Comparison of ENCODE assay signal across 8 cellular contexts in the genomic region with DNA sequence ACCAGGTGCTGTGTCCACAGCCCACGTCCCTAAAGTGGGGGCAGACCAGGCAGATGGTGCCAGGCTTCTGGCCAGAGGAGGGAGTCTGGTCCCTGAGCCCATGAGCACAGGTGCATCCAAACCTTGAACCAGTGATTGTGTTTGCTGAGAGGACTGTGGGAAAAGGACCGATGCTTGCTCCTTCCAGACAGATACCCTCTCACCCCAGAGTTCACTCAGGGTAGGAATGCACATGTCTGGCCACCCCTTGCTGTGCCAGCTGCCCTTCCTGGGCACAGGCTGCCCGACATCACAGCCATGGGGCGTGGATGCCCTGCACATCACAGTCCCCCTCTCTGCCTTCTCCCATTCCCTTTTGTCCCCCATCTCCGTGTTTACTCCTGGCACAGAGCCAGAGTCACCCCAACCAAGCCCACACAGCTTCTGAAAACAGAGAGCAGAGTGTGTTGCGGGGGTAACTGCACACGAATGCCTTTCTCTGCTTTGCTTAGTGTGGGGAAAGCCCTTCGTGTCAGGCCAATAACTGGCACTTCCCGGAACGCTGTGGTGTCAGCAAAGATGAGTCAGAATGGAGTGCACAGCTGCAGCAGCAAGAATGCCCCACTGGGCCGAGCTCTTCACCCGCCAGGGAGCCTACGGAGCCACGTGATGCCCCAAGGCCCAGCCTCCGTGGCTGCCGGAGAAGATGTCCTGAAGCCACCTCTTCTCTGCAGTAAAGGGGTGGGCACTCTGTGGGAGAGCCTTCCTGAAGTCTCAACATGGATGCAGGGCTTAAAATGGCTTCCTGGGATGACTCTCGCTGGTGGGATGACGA. TPM values are rescaled to one million over a fixed set of nuclear protein-coding genes. Genes with fewer than 3 reads are reported as not detected.
DNase-seq lines count a peak whose midpoint lies in the region; ATAC-seq and TF ChIP-seq lines count a peak whose summit lies in the region.

No MANE protein-coding gene starts in this region.

- H3K27ac Mint-ChIP-seq in Calu3 (ENCODE audit: unreplicated experiment), result peak overlapping the region; percentile 33

- intact Hi-C loops in Calu3 (cut with micrococcal nuclease; ENCODE audit: unreplicated experiment), result no loop called here

- CTCF ChIA-PET in Calu3 (lab: Charles Lee), result interaction anchor here (0.5 to 1.7 kb wide), 4 partner anchors 12 to 359 kb away, joined by 4 to 15 read pairs (median 6); no protein-coding TSS in a partner anchor

- no peaks in the 10 kb centered on the region for H3K27me3 Mint-ChIP-seq in Calu3 (ENCODE audit: unreplicated experiment)

- H3K4me3 ChIP-seq in HL-60 (replicated peaks; ENCODE audit: insufficient read depth, low read length), result no peak overlapping the region

- no TSS peak for BruUV-seq in Calu3 (replicated peaks; lab: Mats Ljungman, UMichigan)

- DNase-seq in Calu3, result peak; percentile 75
- DNase-seq in HL-60 (ENCODE audit: low read depth in 1 of 2, low spot score in 1 of 2), result peak; percentile 88 to 93
- DNase-seq in amniotic epithelial cell (ENCODE audit: low read depth), result peak; percentile 97
- peak; percentile 97 for DNase-seq in hepatic stellate cell (ENCODE audit: low spot score)
- DNase-seq in stimulated activated CD4-positive, alpha-beta T cell treated with anti-CD3 and anti-CD28 coated beads, Interleukin-12 subunit alpha, Interleukin-12 subunit beta, amount 100 ng/mL, for 24 hours (ENCODE audit: low read depth in 2 of 2), result peak; percentile 30 to 38
- no peak for DNase-seq in NK-92 (lab: John Stamatoyannopoulos, UW; ENCODE audit: unreplicated experiment)

- TF ChIP-seq CTCF in Calu3 (IDR thresholded peaks at IDR 0.05; ENCODE audit: unreplicated experiment) (no peak), HL-60 (IDR thresholded peaks at IDR 0.05; ENCODE audit: insufficient read depth, low read length) (peak; percentile 57)

- no peaks in the 10 kb centered on the region for H3K9me3 Mint-ChIP-seq in Calu3 (ENCODE audit: low read depth, unreplicated experiment)

- H3K36me3 Mint-ChIP-seq in Calu3 (ENCODE audit: insufficient read depth, unreplicated experiment), result peaks cover 37% of the 10 kb centered on the region

- H3K4me1 Mint-ChIP-seq in Calu3 (ENCODE audit: low read depth, unreplicated experiment), result peaks cover 23% of the 10 kb centered on the region

- H3K27me3 ChIP-seq in HL-60 (ENCODE audit: insufficient read depth, poor library complexity, severe bottlenecking), result no peaks in the 10 kb centered on the region

- peak overlapping the region; percentile 73 for H3K27ac ChIP-seq in HL-60 (replicated peaks)

- H3K4me3 Mint-ChIP-seq in Calu3 (ENCODE audit: low read depth, unreplicated experiment), result peak overlapping the region; percentile 33

- peak; percentile 97 for ATAC-seq in GM19463 (IDR thresholded peaks at IDR 0.05; ENCODE audit: unreplicated experiment)
- peak; percentile 98 for ATAC-seq in SK-N-SH treated with all-trans-retinoic acid at 6 μM for 48 hours

TF ChIP-seq in SK-N-SH treated with all-trans-retinoic acid at 6 μM for 48 hours, 23 proteins besides CTCF, POLR2A, EP300 and RAD21:
- TF ChIP-seq, protein P1, sequence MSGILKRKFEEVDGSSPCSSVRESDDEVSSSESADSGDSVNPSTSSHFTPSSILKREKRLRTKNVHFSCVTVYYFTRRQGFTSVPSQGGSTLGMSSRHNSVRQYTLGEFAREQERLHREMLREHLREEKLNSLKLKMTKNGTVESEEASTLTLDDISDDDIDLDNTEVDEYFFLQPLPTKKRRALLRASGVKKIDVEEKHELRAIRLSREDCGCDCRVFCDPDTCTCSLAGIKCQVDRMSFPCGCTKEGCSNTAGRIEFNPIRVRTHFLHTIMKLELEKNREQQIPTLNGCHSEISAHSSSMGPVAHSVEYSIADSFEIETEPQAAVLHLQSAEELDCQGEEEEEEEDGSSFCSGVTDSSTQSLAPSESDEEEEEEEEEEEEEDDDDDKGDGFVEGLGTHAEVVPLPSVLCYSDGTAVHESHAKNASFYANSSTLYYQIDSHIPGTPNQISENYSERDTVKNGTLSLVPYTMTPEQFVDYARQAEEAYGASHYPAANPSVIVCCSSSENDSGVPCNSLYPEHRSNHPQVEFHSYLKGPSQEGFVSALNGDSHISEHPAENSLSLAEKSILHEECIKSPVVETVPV (CRISPR knock-in tag; IDR thresholded peaks at IDR 0.05), result no peak
- TF ChIP-seq ZFP3 (CRISPR knock-in tag; IDR thresholded peaks at IDR 0.05), result 0 out of 2 replicates have a peak, but pooled peaks have one; percentile 24
- TF ChIP-seq, protein P2, sequence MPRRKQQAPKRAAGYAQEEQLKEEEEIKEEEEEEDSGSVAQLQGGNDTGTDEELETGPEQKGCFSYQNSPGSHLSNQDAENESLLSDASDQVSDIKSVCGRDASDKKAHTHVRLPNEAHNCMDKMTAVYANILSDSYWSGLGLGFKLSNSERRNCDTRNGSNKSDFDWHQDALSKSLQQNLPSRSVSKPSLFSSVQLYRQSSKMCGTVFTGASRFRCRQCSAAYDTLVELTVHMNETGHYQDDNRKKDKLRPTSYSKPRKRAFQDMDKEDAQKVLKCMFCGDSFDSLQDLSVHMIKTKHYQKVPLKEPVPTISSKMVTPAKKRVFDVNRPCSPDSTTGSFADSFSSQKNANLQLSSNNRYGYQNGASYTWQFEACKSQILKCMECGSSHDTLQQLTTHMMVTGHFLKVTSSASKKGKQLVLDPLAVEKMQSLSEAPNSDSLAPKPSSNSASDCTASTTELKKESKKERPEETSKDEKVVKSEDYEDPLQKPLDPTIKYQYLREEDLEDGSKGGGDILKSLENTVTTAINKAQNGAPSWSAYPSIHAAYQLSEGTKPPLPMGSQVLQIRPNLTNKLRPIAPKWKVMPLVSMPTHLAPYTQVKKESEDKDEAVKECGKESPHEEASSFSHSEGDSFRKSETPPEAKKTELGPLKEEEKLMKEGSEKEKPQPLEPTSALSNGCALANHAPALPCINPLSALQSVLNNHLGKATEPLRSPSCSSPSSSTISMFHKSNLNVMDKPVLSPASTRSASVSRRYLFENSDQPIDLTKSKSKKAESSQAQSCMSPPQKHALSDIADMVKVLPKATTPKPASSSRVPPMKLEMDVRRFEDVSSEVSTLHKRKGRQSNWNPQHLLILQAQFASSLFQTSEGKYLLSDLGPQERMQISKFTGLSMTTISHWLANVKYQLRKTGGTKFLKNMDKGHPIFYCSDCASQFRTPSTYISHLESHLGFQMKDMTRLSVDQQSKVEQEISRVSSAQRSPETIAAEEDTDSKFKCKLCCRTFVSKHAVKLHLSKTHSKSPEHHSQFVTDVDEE (CRISPR knock-in tag; IDR thresholded peaks at IDR 0.05), result no peak
- TF ChIP-seq RARB (CRISPR knock-in tag; IDR thresholded peaks at IDR 0.05), result no peak
- TF ChIP-seq SNAI2 (CRISPR knock-in tag; IDR thresholded peaks at IDR 0.05), result no peak

RNA-seq across cellular contexts. Expression of a gene that starts 7.6 kb away (rescaled TPM):
- total RNA-seq in Calu3 (2022), result 67.6 and 80.1 TPM in 2 replicates

RNA-seq across cellular contexts. Expression of a gene that starts 57.5 kb away (rescaled TPM):
- 140 and 150 TPM in 2 replicates for total RNA-seq in Calu3 (2022)
